Comparison of ENCODE assay signal across 8 cellular contexts in the genomic region with DNA sequence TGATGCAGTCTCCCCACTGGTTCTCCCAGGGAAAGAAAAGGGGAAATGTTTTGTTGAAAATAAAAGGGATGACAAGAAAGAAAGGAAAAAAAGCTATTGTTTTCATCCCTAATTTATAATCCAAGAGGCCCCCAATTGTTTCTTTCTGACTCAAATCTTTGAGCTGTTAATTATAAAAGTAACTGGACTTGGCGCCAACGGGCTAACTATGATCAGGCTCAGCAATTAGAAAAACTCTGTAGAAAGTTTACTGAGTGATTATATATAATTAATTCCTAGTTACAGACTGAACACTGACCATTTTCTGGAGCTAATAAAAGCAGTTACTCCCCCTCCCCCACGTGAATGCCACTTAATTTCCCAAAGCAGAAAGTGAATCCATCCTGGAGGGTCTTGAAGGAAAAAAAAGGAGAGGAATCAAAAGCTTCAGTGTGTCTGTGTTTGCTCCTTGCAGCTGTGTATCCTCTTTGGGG. TPM values are rescaled to one million over a fixed set of nuclear protein-coding genes. Genes with fewer than 3 reads are reported as not detected.
A peak's percentile ranks its signal among the peaks of the same experiment; 100 is the strongest.
DNase-seq lines count a peak whose midpoint lies in the region; ATAC-seq lines count a peak whose summit lies in the region.

No MANE protein-coding gene starts in this region.

- H3K9me3 Mint-ChIP-seq in naive thymus-derived CD8-positive, alpha-beta T cell: no peaks in the 10 kb centered on the region

- peak overlapping the region; percentile 98 for H3K4me2 ChIP-seq in BLaER1

- H3K27ac ChIP-seq in BLaER1: peak overlapping the region; percentile 99
- H3K27ac ChIP-seq in cingulate gyrus (ENCODE audit: low read depth, low read length): peak overlapping the region; percentile 100

- ATAC-seq in naive thymus-derived CD8-positive, alpha-beta T cell: no peak
- ATAC-seq in esophagus mucosa: no peak

- DNase-seq in NCI-H1105 (lab: John Stamatoyannopoulos, UW): peak; percentile 55
- DNase-seq in naive thymus-derived CD8-positive, alpha-beta T cell: no peak
- DNase-seq in UCSD-AML1 (lab: John Stamatoyannopoulos, UW; ENCODE audit: unreplicated experiment): no peak
- no peak for DNase-seq in effector CD8-positive, alpha-beta T cell (lab: John Stamatoyannopoulos, UW)
- DNase-seq in NK-92 treated with Interleukin-12 subunit alpha and Interleukin-12 subunit beta, amount 100 ng/mL, for 24 hours (lab: John Stamatoyannopoulos, UW): no peak

- peaks cover 42% of the 10 kb centered on the region for H4K20me1 ChIP-seq in BLaER1

- peaks cover 16% of the 10 kb centered on the region for H3K36me3 ChIP-seq in BLaER1

- H3K4me3 Mint-ChIP-seq in naive thymus-derived CD8-positive, alpha-beta T cell: peak overlapping the region in 6 of 10 donors; percentile 85 to 97 (median 91)

- peaks cover 0 to 10% (median 1%) of the 10 kb centered on the region in 3 donors for H3K36me3 Mint-ChIP-seq in naive thymus-derived CD8-positive, alpha-beta T cell

- peak overlapping the region; percentile 70 for H3K4me3 ChIP-seq in BLaER1

- H3K27me3 Mint-ChIP-seq in naive thymus-derived CD8-positive, alpha-beta T cell: no peaks in the 10 kb centered on the region

- H3K9ac ChIP-seq in BLaER1: peak overlapping the region; percentile 88

- no peaks in the 10 kb centered on the region for H3K27me3 ChIP-seq in BLaER1

- H3K27ac Mint-ChIP-seq in naive thymus-derived CD8-positive, alpha-beta T cell: peak overlapping the region in 7 of 10 donors; percentile 85 to 100 (median 97)

- peaks cover 73% of the 10 kb centered on the region for H3K4me1 ChIP-seq in BLaER1

- H3K9me3 ChIP-seq in BLaER1: no peaks in the 10 kb centered on the region

- POLR2A ChIA-PET in naive thymus-derived CD8-positive, alpha-beta T cell (lab: Charles Lee): interaction anchor here (1.2 to 2.2 kb wide), 2 partner anchors 12 to 13 kb away, joined by 5 to 7 read pairs; no protein-coding TSS in a partner anchor

- peaks cover 0 to 42% (median 23%) of the 10 kb centered on the region in 4 donors for H3K4me1 Mint-ChIP-seq in naive thymus-derived CD8-positive, alpha-beta T cell

RNA-seq across cellular contexts. Expression of gene ZMYND8, which starts 3.2 kb away (rescaled TPM):
- 10 to 100 TPM; 61.8 to 67.8 TPM for total RNA-seq in naive thymus-derived CD8-positive, alpha-beta T cell
- polyA plus RNA-seq in naive thymus-derived CD8-positive, alpha-beta T cell: 10 to 100 TPM in 2 of 3 donors, 1 to 10 TPM in 1; 8.9 to 20.4 (median 13.5) TPM
- 27.4 TPM for total RNA-seq in esophagus mucosa
